Comparison of ENCODE assay signal across 1 cellular context in genomic region chr11:95717314-95717713, GRCh38.
A peak's percentile ranks its signal among the peaks of the same experiment; 100 is the strongest.
TF ChIP-seq lines count a peak whose summit lies in the region.

No MANE protein-coding gene starts in this region.

TF ChIP-seq in K562, 482 proteins besides CTCF, POLR2A, EP300 and RAD21 (continued from another document and continues in another):
- TF ChIP-seq GMEB1 (CRISPR knock-in tag; IDR thresholded peaks at IDR 0.05): no peak
- TF ChIP-seq MTA2 (IDR thresholded peaks at IDR 0.05; ENCODE audit: low read depth): peak; percentile 40; the same call in 1 of the 2 replicates
- TF ChIP-seq ZNF512 (tag; IDR thresholded peaks at IDR 0.05): no peak
- peak; percentile 58; the same call in 1 of the 2 replicates for TF ChIP-seq TAL1 (IDR thresholded peaks at IDR 0.05)
- TF ChIP-seq CREB3 (tag; conservative IDR thresholded peaks at IDR 0.05; ENCODE audit: low read depth): no peak
- TF ChIP-seq CHAMP1 (IDR thresholded peaks at IDR 0.05): no peak
- no peak for TF ChIP-seq RREB1 (CRISPR knock-in tag; IDR thresholded peaks at IDR 0.05)
- TF ChIP-seq CHD7 (IDR thresholded peaks at IDR 0.05; ENCODE audit: low read depth, low read length): no peak
- TF ChIP-seq NCOR1 (IDR thresholded peaks at IDR 0.05): peak; percentile 40; the same call in 1 of the 2 replicates
- TF ChIP-seq ZNF121 (CRISPR knock-in tag; conservative IDR thresholded peaks at IDR 0.05): no peak
- no peak for TF ChIP-seq ZNF408 (CRISPR knock-in tag; IDR thresholded peaks at IDR 0.05; ENCODE audit: low read depth)
- no peak for TF ChIP-seq CREBBP (IDR thresholded peaks at IDR 0.05; ENCODE audit: low read depth, low read length)
- no peak for TF ChIP-seq EP400 (IDR thresholded peaks at IDR 0.05)
- TF ChIP-seq ELF1 (tag; IDR thresholded peaks at IDR 0.05): no peak
- no peak for TF ChIP-seq ETS1 (conservative IDR thresholded peaks at IDR 0.05; ENCODE audit: control insufficient read depth, low read depth, low read length)
- no peak for TF ChIP-seq HES1 (IDR thresholded peaks at IDR 0.05; ENCODE audit: low read depth)
- no peak for TF ChIP-seq SRSF7 (optimal IDR thresholded peaks at IDR 0.05; ENCODE audit: low read depth, low read length)
- TF ChIP-seq STAG1 (CRISPR knock-in tag; IDR thresholded peaks at IDR 0.05; ENCODE audit: borderline replicate concordance): no peak
- TF ChIP-seq ZNF124 (CRISPR knock-in tag; IDR thresholded peaks at IDR 0.05): no peak
- TF ChIP-seq THRA (IDR thresholded peaks at IDR 0.05): no peak
- no peak for TF ChIP-seq SMARCB1 (IDR thresholded peaks at IDR 0.05; ENCODE audit: insufficient read length, low read depth)
- no peak for TF ChIP-seq MAFG (tag; conservative IDR thresholded peaks at IDR 0.05)
